1 cellular context compared by ENCODE assay signal in the genomic region with DNA sequence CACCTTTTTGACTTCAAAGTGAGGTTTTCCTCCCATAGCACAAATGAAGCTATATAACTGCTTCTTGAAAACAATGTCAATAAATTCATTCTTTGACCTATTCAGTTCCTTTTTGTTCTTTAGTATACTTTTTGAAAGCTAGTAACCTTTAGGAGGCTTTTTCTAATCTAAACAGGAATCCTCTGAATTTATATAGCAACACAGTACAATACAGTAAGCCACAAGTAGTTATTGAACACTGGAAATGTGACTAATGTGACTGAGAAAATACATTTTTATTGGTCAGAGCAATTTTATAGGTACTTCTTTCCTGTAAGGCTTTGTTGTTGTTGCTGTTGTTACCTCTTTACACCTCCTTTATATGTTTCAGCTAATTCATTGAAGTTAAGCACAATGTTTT.
TF ChIP-seq lines count a peak whose summit lies in the region.

No MANE protein-coding gene starts in this region.

TF ChIP-seq in endothelial cell of umbilical vein, 7 proteins besides CTCF, POLR2A, EP300 and RAD21:
- TF ChIP-seq GATA2 (IDR thresholded peaks at IDR 0.05; ENCODE audit: insufficient read depth, insufficient read length, low read depth, low read length) = no peak
- no peak for TF ChIP-seq FOS (IDR thresholded peaks at IDR 0.05; ENCODE audit: borderline replicate concordance, insufficient read depth, low read length)
- TF ChIP-seq JUN (IDR thresholded peaks at IDR 0.05; ENCODE audit: borderline replicate concordance, insufficient read depth, insufficient read length, low read depth) = no peak
- no peak for TF ChIP-seq EZH2 (IDR thresholded peaks at IDR 0.05; ENCODE audit: borderline replicate concordance, low read depth, low read length, severe bottlenecking)
- TF ChIP-seq POLR2AphosphoS5 (IDR thresholded peaks at IDR 0.05; ENCODE audit: insufficient read depth, low read depth, low read length) = no peak
- TF ChIP-seq, protein P1, sequence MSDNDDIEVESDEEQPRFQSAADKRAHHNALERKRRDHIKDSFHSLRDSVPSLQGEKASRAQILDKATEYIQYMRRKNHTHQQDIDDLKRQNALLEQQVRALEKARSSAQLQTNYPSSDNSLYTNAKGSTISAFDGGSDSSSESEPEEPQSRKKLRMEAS (IDR thresholded peaks at IDR 0.05; ENCODE audit: insufficient read depth, insufficient read length) = no peak
- TF ChIP-seq MYC (IDR thresholded peaks at IDR 0.05; ENCODE audit: low read depth, low read length) = no peak
